In genomic region chr20:44485078-44485829, GRCh38 we compare ENCODE assay signal across 22 cellular contexts. TPM values are rescaled to one million over a fixed set of nuclear protein-coding genes. Genes with fewer than 3 reads are reported as not detected.
A peak's percentile ranks its signal among the peaks of the same experiment; 100 is the strongest.
DNase-seq lines count a peak whose midpoint lies in the region; ATAC-seq and TF ChIP-seq lines count a peak whose summit lies in the region.
"Had no signal": no experiment of that assay in that cellular context is flagged by ENCODE, and none has a peak within 500 bp of the region (broad histone marks: within the 10 kb centered on the region; RNA-seq: fewer than 3 reads in every experiment).

No MANE protein-coding gene starts in this region.

- intact Hi-C loops in gastrocnemius medialis (cut with DNase I; ENCODE audit: low total_unique reads): no loop called here
- intact Hi-C loops in activated T-helper 1 cell treated with anti-CD3 and anti-CD28 coated beads, Interleukin-12 subunit alpha, Interleukin-12 subunit beta, Interleukin-2, Interleukin-4 antibody, amounts not matched to agents 30 ng/mL and 10 ng/mL and 1 ng/mL, durations not matched to agents 14 hours and 24 hours and 36 hours (cut with micrococcal nuclease): no loop called here

- no peak overlapping the region for H3K4me3 ChIP-seq in adipocyte (ENCODE audit: low read length)
- no peak overlapping the region for H3K4me3 ChIP-seq in gastrocnemius medialis
- H3K4me3 ChIP-seq: ascending aorta, esophagus muscularis mucosa, right atrium auricular region, tibial artery had no signal

- no peak overlapping the region for H3K4me3 Mint-ChIP-seq in activated T-helper 1 cell treated with anti-CD3 and anti-CD28 coated beads, Interleukin-12 subunit alpha, Interleukin-12 subunit beta, Interleukin-2, Interleukin-4 antibody, amounts not matched to agents 30 ng/mL and 10 ng/mL and 1 ng/mL, durations not matched to agents 14 hours and 24 hours and 36 hours
- H3K4me3 Mint-ChIP-seq: central memory CD8-positive, alpha-beta T cell; effector memory CD8-positive, alpha-beta T cell; natural killer cell had no signal

- H3K27ac ChIP-seq in gastrocnemius medialis: peak overlapping the region; percentile 8 to 77 (median 62)
- H3K27ac ChIP-seq: ascending aorta, right atrium auricular region, tibial artery had no signal

- H3K9me3 ChIP-seq in adipocyte (ENCODE audit: control insufficient read depth, low read length): no peaks in the 10 kb centered on the region
- H3K9me3 ChIP-seq in gastrocnemius medialis: no peaks in the 10 kb centered on the region
- H3K9me3 ChIP-seq: ascending aorta, esophagus muscularis mucosa, right atrium auricular region, tibial artery had no signal

- no peaks in the 10 kb centered on the region for H3K9me3 Mint-ChIP-seq in activated T-helper 1 cell treated with anti-CD3 and anti-CD28 coated beads, Interleukin-12 subunit alpha, Interleukin-12 subunit beta, Interleukin-2, Interleukin-4 antibody, amounts not matched to agents 30 ng/mL and 10 ng/mL and 1 ng/mL, durations not matched to agents 14 hours and 24 hours and 36 hours
- H3K9me3 Mint-ChIP-seq: central memory CD8-positive, alpha-beta T cell; effector memory CD8-positive, alpha-beta T cell; natural killer cell had no signal

- in situ Hi-C loops in gastrocnemius medialis (cut with MboI; ENCODE audit: low sequenced_read_pairs in 4 of 4): no loop called here

- H3K27ac Mint-ChIP-seq in activated T-helper 1 cell treated with anti-CD3 and anti-CD28 coated beads, Interleukin-12 subunit alpha, Interleukin-12 subunit beta, Interleukin-2, Interleukin-4 antibody, amounts not matched to agents 30 ng/mL and 10 ng/mL and 1 ng/mL, durations not matched to agents 14 hours and 24 hours and 36 hours: no peak overlapping the region

- H3K36me3 ChIP-seq in adipocyte (ENCODE audit: control insufficient read depth, insufficient read depth, low read length, severe bottlenecking) (peaks cover 82% of the 10 kb centered on the region), gastrocnemius medialis (peaks cover 0 to 65% of the 10 kb centered on the region in 2 donors)

- H3K9ac ChIP-seq in adipocyte (ENCODE audit: low read length): peak overlapping the region; percentile 50

- TF ChIP-seq POLR2A in gastrocnemius medialis (IDR thresholded peaks at IDR 0.05): no peak

- DNase-seq in Ammon's horn (ENCODE audit: low spot score): peak; percentile 32
- DNase-seq in ELR (ENCODE audit: low read depth): peak; percentile 35
- no peak for DNase-seq in adipocyte (ENCODE audit: low read depth)
- no peak for DNase-seq in gastrocnemius medialis
- DNase-seq in effector CD8-positive, alpha-beta T cell (lab: John Stamatoyannopoulos, UW): no peak
- no peak for DNase-seq in activated gamma-delta T cell (lab: John Stamatoyannopoulos, UW)
- DNase-seq in GM19238 (ENCODE audit: insufficient read length, low spot score): no peak
- DNase-seq in activated T-helper 1 cell treated with anti-CD3 and anti-CD28 coated beads, Interleukin-12 subunit alpha, Interleukin-12 subunit beta, Interleukin-2, Interleukin-4 antibody, amounts not matched to agents 30 ng/mL and 10 ng/mL and 1 ng/mL, durations not matched to agents 14 hours and 24 hours and 36 hours (ENCODE audit: low spot score): no peak
- DNase-seq: activated CD8-positive, alpha-beta memory T cell treated with anti-CD3 and anti-CD28 coated beads for 24 hours; activated effector memory CD4-positive, alpha-beta T cell treated with Interleukin-2 at 50 U/mL for 16 hours; DMS153; effector memory CD8-positive, alpha-beta T cell; GF-D8; natural killer cell; NCI-H1694 treated with DMSO at 0.1 percent for 48 hours; NCI-H69; Right ventricle myocardium superior; tibial artery had no signal

- TF ChIP-seq CTCF in gastrocnemius medialis (IDR thresholded peaks at IDR 0.05 in 4 of 5, conservative IDR thresholded peaks at IDR 0.05 in 1 of 5): no peak

- H3K27me3 Mint-ChIP-seq in activated T-helper 1 cell treated with anti-CD3 and anti-CD28 coated beads, Interleukin-12 subunit alpha, Interleukin-12 subunit beta, Interleukin-2, Interleukin-4 antibody, amounts not matched to agents 30 ng/mL and 10 ng/mL and 1 ng/mL, durations not matched to agents 14 hours and 24 hours and 36 hours (ENCODE audit: insufficient read depth): no peaks in the 10 kb centered on the region
- H3K27me3 Mint-ChIP-seq: central memory CD8-positive, alpha-beta T cell; effector memory CD8-positive, alpha-beta T cell had no signal

- peaks cover 22% of the 10 kb centered on the region for H3K4me1 Mint-ChIP-seq in activated T-helper 1 cell treated with anti-CD3 and anti-CD28 coated beads, Interleukin-12 subunit alpha, Interleukin-12 subunit beta, Interleukin-2, Interleukin-4 antibody, amounts not matched to agents 30 ng/mL and 10 ng/mL and 1 ng/mL, durations not matched to agents 14 hours and 24 hours and 36 hours (ENCODE audit: low read depth)

- H3K4me1 ChIP-seq in adipocyte (ENCODE audit: control insufficient read depth, insufficient read depth, low read length): peaks cover 31% of the 10 kb centered on the region
- H3K4me1 ChIP-seq in gastrocnemius medialis: peaks cover 0 to 17% of the 10 kb centered on the region in 2 donors
- H3K4me1 ChIP-seq: ascending aorta, right atrium auricular region, tibial artery had no signal

- peak; percentile 22 to 78 for ATAC-seq in gastrocnemius medialis
- ATAC-seq: effector memory CD8-positive, alpha-beta T cell had no signal

- H3K27me3 ChIP-seq in adipocyte (replicated peaks; ENCODE audit: control insufficient read depth, insufficient read depth, low read length) (no peaks in the 10 kb centered on the region), gastrocnemius medialis (no peaks in the 10 kb centered on the region)
- H3K27me3 ChIP-seq: ascending aorta, esophagus muscularis mucosa, right atrium auricular region, tibial artery had no signal

- peaks cover 56% of the 10 kb centered on the region for H3K36me3 Mint-ChIP-seq in activated T-helper 1 cell treated with anti-CD3 and anti-CD28 coated beads, Interleukin-12 subunit alpha, Interleukin-12 subunit beta, Interleukin-2, Interleukin-4 antibody, amounts not matched to agents 30 ng/mL and 10 ng/mL and 1 ng/mL, durations not matched to agents 14 hours and 24 hours and 36 hours (ENCODE audit: low read depth)

RNA-seq across cellular contexts. Expression of gene TTPAL, which starts 9.6 kb away (rescaled TPM):
- total RNA-seq in gastrocnemius medialis: 1 to 10 TPM; 3.5 to 5.0 (median 4.7) TPM
- total RNA-seq in activated T-helper 1 cell treated with anti-CD3 and anti-CD28 coated beads, Interleukin-12 subunit alpha, Interleukin-12 subunit beta, Interleukin-2, Interleukin-4 antibody, amounts not matched to agents 30 ng/mL and 10 ng/mL and 1 ng/mL, durations not matched to agents 14 hours and 24 hours and 36 hours: 22.9 and 24.7 TPM in 2 replicates

RNA-seq across cellular contexts. Expression of gene SERINC3, which starts 36.6 kb away (rescaled TPM):
- total RNA-seq in gastrocnemius medialis: 100 to 1,000 TPM in 3 of 4 donors, 10 to 100 TPM in 1; 93.3 to 174 (median 139) TPM
- 51.3 and 54.6 TPM in 2 replicates for total RNA-seq in activated T-helper 1 cell treated with anti-CD3 and anti-CD28 coated beads, Interleukin-12 subunit alpha, Interleukin-12 subunit beta, Interleukin-2, Interleukin-4 antibody, amounts not matched to agents 30 ng/mL and 10 ng/mL and 1 ng/mL, durations not matched to agents 14 hours and 24 hours and 36 hours

Comparison
In these comparisons a context has a peak if more than half of its experiments do, and no peak if none do; other contexts are left out.
1. DNase-seq: peak in Ammon's horn (single experiment) and ELR (single experiment); none in adipocyte (single experiment), gastrocnemius medialis (0 of 2), effector CD8-positive, alpha-beta T cell (single experiment), activated gamma-delta T cell (single experiment), GM19238 (single experiment) and activated T-helper 1 cell treated with anti-CD3 and anti-CD28 coated beads, Interleukin-12 subunit alpha, Interleukin-12 subunit beta, Interleukin-2, Interleukin-4 antibody, amounts not matched to agents 30 ng/mL and 10 ng/mL and 1 ng/mL, durations not matched to agents 14 hours and 24 hours and 36 hours (single experiment).